Comparison of ENCODE assay signal across 12 cellular contexts in the genomic region with DNA sequence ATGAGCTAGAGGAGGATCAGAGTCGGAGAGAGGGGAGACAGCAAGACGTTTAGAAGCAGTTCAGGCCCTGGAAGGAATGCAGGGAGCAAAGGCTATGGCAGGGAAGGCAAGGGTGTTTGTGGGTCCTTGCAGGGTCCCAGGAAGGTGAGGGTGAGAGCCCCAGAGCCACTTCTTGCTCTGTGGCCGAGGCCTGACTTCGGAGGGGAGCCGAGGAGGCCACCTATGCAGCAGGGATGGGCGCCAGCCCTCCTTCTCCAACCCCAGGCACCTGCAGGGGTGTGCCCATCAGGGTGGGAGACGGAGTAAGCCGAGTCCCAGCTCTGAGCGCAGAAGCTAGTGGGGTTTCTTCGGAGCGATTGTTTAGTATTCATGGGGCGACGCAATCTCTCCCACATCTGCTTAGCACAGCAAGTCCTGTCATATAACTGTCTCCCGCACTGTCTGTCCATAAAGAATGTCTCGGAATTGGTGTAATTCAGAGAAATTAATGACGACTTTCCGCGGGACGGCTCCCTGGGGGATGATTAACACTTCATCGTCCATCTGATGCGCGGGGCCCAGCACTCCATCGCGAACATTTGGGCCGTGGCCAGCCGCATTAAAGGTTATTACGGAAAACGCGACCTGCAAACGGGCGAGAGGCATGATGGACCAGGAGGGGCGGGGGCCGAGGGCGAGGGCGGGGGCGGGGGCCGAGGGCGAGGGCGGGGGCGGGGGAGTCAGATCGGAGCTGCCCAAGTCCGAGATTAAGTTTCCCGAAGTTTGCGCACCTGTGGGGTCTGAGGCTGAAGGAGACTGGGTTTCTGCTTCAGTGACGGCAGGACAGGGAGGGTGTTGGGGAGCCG. TPM values are rescaled to one million over a fixed set of nuclear protein-coding genes. Genes with fewer than 3 reads are reported as not detected.
DNase-seq lines count a peak whose midpoint lies in the region; ATAC-seq, FAIRE-seq and TF ChIP-seq lines count a peak whose summit lies in the region.
"Had no signal": no experiment of that assay in that cellular context is flagged by ENCODE, and none has a peak within 500 bp of the region (broad histone marks: within the 10 kb centered on the region; RNA-seq: fewer than 3 reads in every experiment).

No MANE protein-coding gene starts in this region.

- no peak overlapping the region for H3K27ac ChIP-seq in BLaER1 treated with 17β-estradiol and CSF1 and Interleukin-3, amounts not matched to agents 10 nM and 100 nM

- H3K36me3 Mint-ChIP-seq in natural killer cell = no peaks in the 10 kb centered on the region

- peaks cover 80 to 99% (median 91%) of the 10 kb centered on the region in 11 experiments for H3K27me3 ChIP-seq in BLaER1 treated with 17β-estradiol and CSF1 and Interleukin-3, amounts not matched to agents 10 nM and 100 nM

- peaks cover 66 to 73% of the 10 kb centered on the region in 2 donors for H3K27me3 Mint-ChIP-seq in natural killer cell (ENCODE audit: low read depth in 2 of 2)

- H3K27ac Mint-ChIP-seq in natural killer cell = peak overlapping the region in 1 of 2 donors; percentile 48

- intact Hi-C loops in natural killer cell (cut with micrococcal nuclease) = no loop called here

- CTCF ChIA-PET in HEK293T (lab: Yijun Ruan, JAX) = interaction anchor here (0.7 to 2.2 kb wide), 2 partner anchors 18 to 79 kb away, joined by 3 to 8 read pairs; no protein-coding TSS in a partner anchor

- no peak for FAIRE-seq in urothelium cell line (lab: Jason Lieb, UNC)

- H3K4me1 Mint-ChIP-seq in natural killer cell = peaks cover 19 to 30% of the 10 kb centered on the region in 2 donors

- DNase-seq in HEK293T (ENCODE audit: extremely low spot score) = no peak
- peak; percentile 25 for DNase-seq in choroid plexus epithelial cell (ENCODE audit: low read depth)
- no peak for DNase-seq in natural killer cell
- no peak for DNase-seq in NCI-H82 (lab: John Stamatoyannopoulos, UW)
- no peak for DNase-seq in NCI-H1436 (lab: John Stamatoyannopoulos, UW)
- DNase-seq in urothelium cell line (ENCODE audit: low spot score) = no peak
- DNase-seq: cerebellar nuclear complex, GDM1 had no signal

- no peaks in the 10 kb centered on the region for H3K9me3 Mint-ChIP-seq in natural killer cell

- no peak overlapping the region; a peak in 1 of 20 replicates for H3K4me3 ChIP-seq in BLaER1 treated with 17β-estradiol and CSF1 and Interleukin-3, amounts not matched to agents 10 nM and 100 nM
- no peak overlapping the region for H3K4me3 ChIP-seq in choroid plexus epithelial cell (ENCODE audit: low read depth, low read length)

- TF ChIP-seq CTCF in choroid plexus epithelial cell (conservative IDR thresholded peaks at IDR 0.05; ENCODE audit: low read depth, low read length) = no peak
- TF ChIP-seq CTCF in natural killer cell (IDR thresholded peaks at IDR 0.05) = no peak

- no peak for ATAC-seq in natural killer cell
- ATAC-seq in GM18520 (IDR thresholded peaks at IDR 0.05; ENCODE audit: unreplicated experiment) = no peak

- H3K9me3 ChIP-seq in BLaER1 treated with 17β-estradiol and CSF1 and Interleukin-3, amounts not matched to agents 10 nM and 100 nM (replicated peaks in 1 of 11) = no peaks in the 10 kb centered on the region

- H3K4me2 ChIP-seq in BLaER1 treated with 17β-estradiol and CSF1 and Interleukin-3, amounts not matched to agents 10 nM and 100 nM = peak overlapping the region in 6 of 11 experiments; percentile 12 to 65 (median 31); a peak in 6 of 22 replicates

- POLR2A ChIA-PET in HEK293T (lab: Yijun Ruan, JAX) = interaction anchor here (1.0 to 1.8 kb wide), 3 partner anchors 11 to 40 kb away, joined by 3 to 7 read pairs (median 3); no protein-coding TSS in a partner anchor

- peaks cover 0 to 26% (median 9%) of the 10 kb centered on the region in 11 experiments; a peak in 10 of 22 replicates for H4K20me1 ChIP-seq in BLaER1 treated with 17β-estradiol and CSF1 and Interleukin-3, amounts not matched to agents 10 nM and 100 nM

- peaks cover 0 to 9% (median 2%) of the 10 kb centered on the region in 10 experiments; a peak in 4 of 20 replicates for H3K4me1 ChIP-seq in BLaER1 treated with 17β-estradiol and CSF1 and Interleukin-3, amounts not matched to agents 10 nM and 100 nM

- no peaks in the 10 kb centered on the region for H3K36me3 ChIP-seq in BLaER1 treated with 17β-estradiol and CSF1 and Interleukin-3, amounts not matched to agents 10 nM and 100 nM

- peak overlapping the region; percentile 69 for H3K4me3 Mint-ChIP-seq in natural killer cell

- H3K9ac ChIP-seq in BLaER1 treated with 17β-estradiol and CSF1 and Interleukin-3, amounts not matched to agents 10 nM and 100 nM = no peak overlapping the region

TF ChIP-seq in HEK293T, 16 proteins besides CTCF, POLR2A, EP300 and RAD21:
- no peak for TF ChIP-seq FOXK2 (IDR thresholded peaks at IDR 0.05)
- no peak for TF ChIP-seq FOXA1 (IDR thresholded peaks at IDR 0.05)
- TF ChIP-seq TARDBP (IDR thresholded peaks at IDR 0.05) = no peak
- TF ChIP-seq, protein P1, sequence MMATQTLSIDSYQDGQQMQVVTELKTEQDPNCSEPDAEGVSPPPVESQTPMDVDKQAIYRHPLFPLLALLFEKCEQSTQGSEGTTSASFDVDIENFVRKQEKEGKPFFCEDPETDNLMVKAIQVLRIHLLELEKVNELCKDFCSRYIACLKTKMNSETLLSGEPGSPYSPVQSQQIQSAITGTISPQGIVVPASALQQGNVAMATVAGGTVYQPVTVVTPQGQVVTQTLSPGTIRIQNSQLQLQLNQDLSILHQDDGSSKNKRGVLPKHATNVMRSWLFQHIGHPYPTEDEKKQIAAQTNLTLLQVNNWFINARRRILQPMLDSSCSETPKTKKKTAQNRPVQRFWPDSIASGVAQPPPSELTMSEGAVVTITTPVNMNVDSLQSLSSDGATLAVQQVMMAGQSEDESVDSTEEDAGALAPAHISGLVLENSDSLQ (IDR thresholded peaks at IDR 0.05) = peak; percentile 82
- no peak for TF ChIP-seq FOXM1 (IDR thresholded peaks at IDR 0.05; ENCODE audit: borderline replicate concordance)
- no peak for TF ChIP-seq L3MBTL2 (conservative IDR thresholded peaks at IDR 0.05)
- no peak for TF ChIP-seq BHLHE40 (IDR thresholded peaks at IDR 0.05; ENCODE audit: borderline replicate concordance)
- TF ChIP-seq CTBP1 (IDR thresholded peaks at IDR 0.05; ENCODE audit: borderline replicate concordance) = peak; percentile 75; the same call in 1 of the 2 replicates
- TF ChIP-seq ZNF384 (IDR thresholded peaks at IDR 0.05) = no peak
- no peak for TF ChIP-seq NFRKB (IDR thresholded peaks at IDR 0.05)
- TF ChIP-seq SP1 (IDR thresholded peaks at IDR 0.05) = no peak
- no peak for TF ChIP-seq ELF4 (IDR thresholded peaks at IDR 0.05)

RNA-seq across cellular contexts. Expression of a gene that starts 12.3 kb away (rescaled TPM):
- 100 to 1,000 TPM; 215 to 256 (median 226) TPM for total RNA-seq in natural killer cell

RNA-seq across cellular contexts. Expression of a gene that starts 12.3 kb away (rescaled TPM):
- not detected for total RNA-seq in natural killer cell
- total RNA-seq: lung microvascular endothelial cell, NCI-H460 had no signal
